Comparison of ENCODE assay signal across 12 cellular contexts in genomic region chr18:55228191-55228590, GRCh38.
DNase-seq lines count a peak whose midpoint lies in the region; ATAC-seq and TF ChIP-seq lines count a peak whose summit lies in the region.
"Had no signal": no experiment of that assay in that cellular context is flagged by ENCODE, and none has a peak within 500 bp of the region (broad histone marks: within the 10 kb centered on the region; RNA-seq: fewer than 3 reads in every experiment).

No MANE protein-coding gene starts in this region.

- peak; percentile 34 for TF ChIP-seq CTCF in AG04450 (IDR thresholded peaks at IDR 0.05; ENCODE audit: low read depth, low read length)
- peak; percentile 38 for TF ChIP-seq CTCF in choroid plexus epithelial cell (conservative IDR thresholded peaks at IDR 0.05; ENCODE audit: low read depth, low read length)
- TF ChIP-seq CTCF in nephron (IDR thresholded peaks at IDR 0.05; ENCODE audit: unreplicated experiment in 3 of 3): no peak

- POLR2A ChIA-PET in AG04450 (lab: Yijun Ruan, JAX): no interaction called here

- intact Hi-C loops in activated CD4-positive, alpha-beta T cell treated with anti-CD3 and anti-CD28 coated beads, Interleukin-2, amount 10 ng/mL, durations not matched to agents 24 days and 14 days (cut with micrococcal nuclease): no loop called here

- peaks cover 41% of the 10 kb centered on the region for H3K4me1 Mint-ChIP-seq in nephron
- no peaks in the 10 kb centered on the region for H3K4me1 Mint-ChIP-seq in activated CD4-positive, alpha-beta T cell treated with anti-CD3 and anti-CD28 coated beads, Interleukin-2, amount 10 ng/mL, durations not matched to agents 24 days and 14 days

- in situ Hi-C loops in HAP-1 (cut with MboI; ENCODE audit: low sequenced_read_pairs): loop anchor here (25.0 kb wide), 2 partner anchors 534 to 1334 kb away; no protein-coding TSS in a partner anchor

- peaks cover 75% of the 10 kb centered on the region for H3K36me3 Mint-ChIP-seq in nephron (ENCODE audit: low read depth)
- no peaks in the 10 kb centered on the region for H3K36me3 Mint-ChIP-seq in activated CD4-positive, alpha-beta T cell treated with anti-CD3 and anti-CD28 coated beads, Interleukin-2, amount 10 ng/mL, durations not matched to agents 24 days and 14 days (ENCODE audit: low read depth)

- H3K27me3 ChIP-seq in AG04450 (ENCODE audit: control insufficient read depth, insufficient read depth, low read length) (no peaks in the 10 kb centered on the region), HAP-1 (ENCODE audit: low read depth) (no peaks in the 10 kb centered on the region)
- H3K27me3 ChIP-seq: BE2C had no signal

- CTCF ChIA-PET in AG04450 (lab: Charles Lee): interaction anchor here (0.5 to 1.2 kb wide), 4 partner anchors 9 to 187 kb away, joined by 3 to 5 read pairs (median 4); no protein-coding TSS in a partner anchor

- H3K36me3 ChIP-seq in HAP-1 (replicated peaks): peaks cover 3% of the 10 kb centered on the region; the same call in 1 of the 2 replicates

- H3K27ac Mint-ChIP-seq in nephron: peak overlapping the region; percentile 11 to 21 (median 19)
- H3K27ac Mint-ChIP-seq in activated CD4-positive, alpha-beta T cell treated with anti-CD3 and anti-CD28 coated beads, Interleukin-2, amount 10 ng/mL, durations not matched to agents 24 days and 14 days: no peak overlapping the region
- H3K27ac Mint-ChIP-seq: dendritic cell treated with granulocyte-macrophage colony-stimulating factor and Interleukin-4, amounts not matched to agents 40 ng/mL and 50 ng/mL, for 4 days had no signal

- H3K4me1 ChIP-seq in HAP-1: peaks cover 18% of the 10 kb centered on the region
- H3K4me1 ChIP-seq: BE2C had no signal

- H3K27me3 Mint-ChIP-seq in nephron (ENCODE audit: low read depth): no peaks in the 10 kb centered on the region
- H3K27me3 Mint-ChIP-seq in activated CD4-positive, alpha-beta T cell treated with anti-CD3 and anti-CD28 coated beads, Interleukin-2, amount 10 ng/mL, durations not matched to agents 24 days and 14 days: no peaks in the 10 kb centered on the region
- H3K27me3 Mint-ChIP-seq: dendritic cell treated with granulocyte-macrophage colony-stimulating factor and Interleukin-4, amounts not matched to agents 40 ng/mL and 50 ng/mL, for 4 days had no signal

- H3K9me3 ChIP-seq in AG04450 (ENCODE audit: control insufficient read depth, insufficient read depth, low read length) (no peaks in the 10 kb centered on the region), HAP-1 (no peaks in the 10 kb centered on the region)
- H3K9me3 ChIP-seq: BE2C had no signal

- no peak for ATAC-seq in HG03565 (IDR thresholded peaks at IDR 0.05; ENCODE audit: unreplicated experiment)

- H3K4me3 ChIP-seq in AG04450 (ENCODE audit: low read depth, low read length): no peak overlapping the region
- no peak overlapping the region for H3K4me3 ChIP-seq in HAP-1
- H3K4me3 ChIP-seq in choroid plexus epithelial cell (ENCODE audit: low read depth, low read length): no peak overlapping the region
- H3K4me3 ChIP-seq: SK-N-MC had no signal

- peak overlapping the region; percentile 69 for H3K27ac ChIP-seq in AG04450 (ENCODE audit: low read depth, low read length)
- H3K27ac ChIP-seq: SK-N-MC had no signal

- H3K4me3 Mint-ChIP-seq in nephron: no peak overlapping the region
- no peak overlapping the region for H3K4me3 Mint-ChIP-seq in activated CD4-positive, alpha-beta T cell treated with anti-CD3 and anti-CD28 coated beads, Interleukin-2, amount 10 ng/mL, durations not matched to agents 24 days and 14 days
- H3K4me3 Mint-ChIP-seq: dendritic cell treated with granulocyte-macrophage colony-stimulating factor and Interleukin-4, amounts not matched to agents 40 ng/mL and 50 ng/mL, for 4 days had no signal

- DNase-seq in AG04450 (ENCODE audit: low read depth, low spot score) (peak; percentile 16), HAP-1 (ENCODE audit: low spot score in 2 of 2) (peak; percentile 81 to 96), choroid plexus epithelial cell (ENCODE audit: low read depth) (peak; percentile 80), NAMALWA (ENCODE audit: low spot score) (no peak)
- DNase-seq in activated CD4-positive, alpha-beta T cell treated with anti-CD3 and anti-CD28 coated beads, Interleukin-2, amount 10 ng/mL, durations not matched to agents 24 days and 14 days: no peak
- no peak for DNase-seq in activated CD4-positive, alpha-beta T cell treated with anti-CD3 and anti-CD28 coated beads for 48 hours
- DNase-seq: BE2C, NCI-H146 had no signal

- H3K9me3 Mint-ChIP-seq in nephron: no peaks in the 10 kb centered on the region
- H3K9me3 Mint-ChIP-seq in activated CD4-positive, alpha-beta T cell treated with anti-CD3 and anti-CD28 coated beads, Interleukin-2, amount 10 ng/mL, durations not matched to agents 24 days and 14 days: no peaks in the 10 kb centered on the region
- H3K9me3 Mint-ChIP-seq: dendritic cell treated with granulocyte-macrophage colony-stimulating factor and Interleukin-4, amounts not matched to agents 40 ng/mL and 50 ng/mL, for 4 days had no signal

Comparison
In these comparisons a context has a peak if more than half of its experiments do, and no peak if none do; other contexts are left out.
1. DNase-seq: peak in AG04450 (single experiment), HAP-1 (2 of 2) and choroid plexus epithelial cell (single experiment); none in NAMALWA (single experiment), activated CD4-positive, alpha-beta T cell treated with anti-CD3 and anti-CD28 coated beads, Interleukin-2, amount 10 ng/mL, durations not matched to agents 24 days and 14 days (single experiment) and activated CD4-positive, alpha-beta T cell treated with anti-CD3 and anti-CD28 coated beads for 48 hours (single experiment).
2. CTCF ChIP-seq: peak in AG04450 (single experiment) and choroid plexus epithelial cell (single experiment); none in nephron (0 of 3).